Comparison of ENCODE assay signal across 9 cellular contexts in genomic region chr3:55434789-55435188, GRCh38. TPM values are rescaled to one million over a fixed set of nuclear protein-coding genes. Genes with fewer than 3 reads are reported as not detected.
DNase-seq lines count a peak whose midpoint lies in the region; ATAC-seq, FAIRE-seq and TF ChIP-seq lines count a peak whose summit lies in the region.
"Had no signal": no experiment of that assay in that cellular context is flagged by ENCODE, and none has a peak within 500 bp of the region (broad histone marks: within the 10 kb centered on the region; RNA-seq: fewer than 3 reads in every experiment).

No MANE protein-coding gene starts in this region.

- no peaks in the 10 kb centered on the region for H3K79me2 ChIP-seq in OCI-LY1 (ENCODE audit: insufficient read depth, low read length)

- intact Hi-C loops in left ventricle myocardium inferior (cut with micrococcal nuclease), result no loop called here
- intact Hi-C loops in left cardiac atrium (cut with DNase I), result no loop called here
- intact Hi-C loops in esophagus squamous epithelium (cut with DNase I), result no loop called here

- H3K9me3 ChIP-seq in left ventricle myocardium inferior (replicated peaks), result no peaks in the 10 kb centered on the region
- H3K9me3 ChIP-seq in OCI-LY1 (ENCODE audit: low read length), result no peaks in the 10 kb centered on the region
- H3K9me3 ChIP-seq in esophagus squamous epithelium, result no peaks in the 10 kb centered on the region

- peak; percentile 38 for TF ChIP-seq CTCF in left ventricle myocardium inferior (IDR thresholded peaks at IDR 0.05; ENCODE audit: borderline replicate concordance)
- peak; percentile 75 for TF ChIP-seq CTCF in OCI-LY1 (IDR thresholded peaks at IDR 0.05; ENCODE audit: low read length)
- TF ChIP-seq CTCF in esophagus squamous epithelium (IDR thresholded peaks at IDR 0.05), result peak in 5 of 6 experiments; percentile 20 to 56 (median 30)

- 31 to 79% methylated on average over 1 of the region's 1 CpG for WGBS in esophagus squamous epithelium, 2 donors

- H3K36me3 ChIP-seq in left ventricle myocardium inferior (no peaks in the 10 kb centered on the region), OCI-LY1 (ENCODE audit: insufficient read depth, low read length) (no peaks in the 10 kb centered on the region), esophagus squamous epithelium (no peaks in the 10 kb centered on the region)

- TF ChIP-seq POLR2A in esophagus squamous epithelium (IDR thresholded peaks at IDR 0.05), result no peak

- no peaks in the 10 kb centered on the region for H4K20me1 ChIP-seq in OCI-LY1 (ENCODE audit: insufficient read depth, low read length)

- H2AFZ ChIP-seq in OCI-LY1 (ENCODE audit: low read length), result no peak overlapping the region

- no peaks in the 10 kb centered on the region for H3F3A ChIP-seq in OCI-LY1 (ENCODE audit: insufficient read depth, low read length)

- no peak for ATAC-seq in left cardiac atrium
- ATAC-seq in HG03460 (IDR thresholded peaks at IDR 0.05; ENCODE audit: unreplicated experiment), result no peak
- ATAC-seq: naive thymus-derived CD8-positive, alpha-beta T cell had no signal

- no peak overlapping the region for H3K9ac ChIP-seq in OCI-LY1 (ENCODE audit: low read length)

- no peak overlapping the region for H3K4me3 ChIP-seq in left ventricle myocardium inferior
- no peak overlapping the region for H3K4me3 ChIP-seq in OCI-LY1 (ENCODE audit: low read depth, low read length, poor library complexity, severe bottlenecking)
- H3K4me3 ChIP-seq in esophagus squamous epithelium, result no peak overlapping the region

- DNase-seq in left ventricle myocardium inferior (no peak), left cardiac atrium (no peak), esophagus squamous epithelium (lab: John Stamatoyannopoulos, UW) (no peak), HTR-8/SVneo (ENCODE audit: insufficient read length, low spot score) (no peak), SIG-M5 treated with dmso at 0.1 percent for 504 hours (lab: John Stamatoyannopoulos, UW; ENCODE audit: unreplicated experiment) (no peak)
- no peak for DNase-seq in activated CD4-positive, CD25-positive, alpha-beta regulatory T cell treated with anti-CD3 and anti-CD28 coated beads, Interleukin-2, amount 50 U/mL, for 72 hours
- DNase-seq: naive thymus-derived CD8-positive, alpha-beta T cell had no signal

- peaks cover 29% of the 10 kb centered on the region for H3K27me3 ChIP-seq in left ventricle myocardium inferior (ENCODE audit: low read depth)
- no peaks in the 10 kb centered on the region for H3K27me3 ChIP-seq in OCI-LY1 (ENCODE audit: insufficient read depth, low read length)
- H3K27me3 ChIP-seq in esophagus squamous epithelium, result no peaks in the 10 kb centered on the region

- no peak for FAIRE-seq in HTR-8/SVneo (lab: Jason Lieb, UNC)

- no peaks in the 10 kb centered on the region for H3K4me1 ChIP-seq in left ventricle myocardium inferior
- H3K4me1 ChIP-seq in OCI-LY1 (ENCODE audit: insufficient read depth, low read length, severe bottlenecking), result no peaks in the 10 kb centered on the region
- H3K4me1 ChIP-seq in esophagus squamous epithelium, result no peaks in the 10 kb centered on the region

- no peak overlapping the region for H3K4me2 ChIP-seq in OCI-LY1 (ENCODE audit: low read length)

- H3K27ac ChIP-seq in left ventricle myocardium inferior (replicated peaks) (no peak overlapping the region), OCI-LY1 (ENCODE audit: low read depth, low read length, poor library complexity, severe bottlenecking) (no peak overlapping the region), esophagus squamous epithelium (no peak overlapping the region)

- no peaks in the 10 kb centered on the region for H3K9me2 ChIP-seq in OCI-LY1 (ENCODE audit: low read depth, low read length)

RNA-seq across cellular contexts. Expression of gene WNT5A, which starts 52.3 kb away (rescaled TPM):
- total RNA-seq in left ventricle myocardium inferior (3.8 TPM), left cardiac atrium (1 to 10 TPM; 3.0 to 6.2 TPM), esophagus squamous epithelium (10 to 100 TPM; 15.8 to 90.4 (median 30.7) TPM)
- total RNA-seq: naive thymus-derived CD8-positive, alpha-beta T cell had no signal
